Comparison of ENCODE assay signal across 1 cellular context in genomic region chr2:63875758-63876710, GRCh38.
TF ChIP-seq lines count a peak whose summit lies in the region.

No MANE protein-coding gene starts in this region.

TF ChIP-seq in K562, 482 proteins besides CTCF, POLR2A, EP300 and RAD21:
- TF ChIP-seq HOMEZ (CRISPR knock-in tag; IDR thresholded peaks at IDR 0.05) (no peak), POLR3A (IDR thresholded peaks at IDR 0.05; ENCODE audit: borderline replicate concordance, extremely low read depth, insufficient read depth, insufficient read length) (no peak), TRIM24 (IDR thresholded peaks at IDR 0.05) (no peak), TFAM (CRISPR knock-in tag; conservative IDR thresholded peaks at IDR 0.05) (no peak), SIX5 (IDR thresholded peaks at IDR 0.05; ENCODE audit: borderline replicate concordance in 1 of 2, insufficient read depth in 1 of 2, low read depth in 1 of 2, low read length in 2 of 2) (no peak), MEF2D (tag; conservative IDR thresholded peaks at IDR 0.05; ENCODE audit: low read depth) (no peak), GTF2E2 (tag; IDR thresholded peaks at IDR 0.05) (no peak), KHSRP (IDR thresholded peaks at IDR 0.05) (no peak)
